21 cellular contexts compared by ENCODE assay signal in genomic region chr7:21938463-21938862, GRCh38. TPM values are rescaled to one million over a fixed set of nuclear protein-coding genes. Genes with fewer than 3 reads are reported as not detected.
A peak's percentile ranks its signal among the peaks of the same experiment; 100 is the strongest.
DNase-seq lines count a peak whose midpoint lies in the region; ATAC-seq and TF ChIP-seq lines count a peak whose summit lies in the region.
"Had no signal": no experiment of that assay in that cellular context is flagged by ENCODE, and none has a peak within 500 bp of the region (broad histone marks: within the 10 kb centered on the region; RNA-seq: fewer than 3 reads in every experiment).

No MANE protein-coding gene starts in this region.

- no peak for DNase-seq in heart left ventricle
- DNase-seq in left cardiac atrium: no peak
- DNase-seq in stimulated activated naive B cell treated with anti-CD40 and anti-IgM and Interleukin-4, amounts not matched to agents 10 μg/mL and 1 μg/mL and 100 μg/mL, for 72 hours: no peak
- DNase-seq in stimulated activated CD4-positive, alpha-beta T cell treated with anti-CD3 and anti-CD28 coated beads, Interleukin-2, amount 100 ng/mL, for 48 hours: no peak
- no peak for DNase-seq in stimulated activated naive CD4-positive, alpha-beta T cell treated with Interleukin-2 at 50 U/mL for 16 hours (lab: John Stamatoyannopoulos, UW)
- DNase-seq: activated CD4-positive, alpha-beta T cell treated with anti-CD3 and anti-CD28 coated beads, Interleukin-2, amount 50 U/mL, for 4 hours; activated effector memory CD4-positive, alpha-beta T cell treated with Interleukin-2 at 50 U/mL for 16 hours; Caco-2; cerebellar nuclear complex; EL; gastrocnemius medialis; HFFc6; NCI-H345; NK-92 treated with Interleukin-12 subunit alpha and Interleukin-12 subunit beta, amount 100 ng/mL, for 24 hours; stimulated activated CD8-positive, alpha-beta memory T cell treated with anti-CD3 and anti-CD28 coated beads, Interleukin-4, amount 100 ng/mL, for 48 hours; tibial artery had no signal

- no peak overlapping the region for H3K4me3 ChIP-seq in heart left ventricle
- no peak overlapping the region for H3K4me3 ChIP-seq in KMS-11 (IDR thresholded peaks at IDR 0.05; ENCODE audit: insufficient read depth, low read depth, low read length)
- H3K4me3 ChIP-seq: ascending aorta, gastrocnemius medialis, neural progenitor cell, tibial artery had no signal

- H3K36me3 ChIP-seq in heart left ventricle (no peaks in the 10 kb centered on the region), KMS-11 (ENCODE audit: insufficient read depth) (peaks cover 4% of the 10 kb centered on the region; the same call in 1 of the 2 replicates)
- H3K36me3 ChIP-seq: ascending aorta, gastrocnemius medialis, neural progenitor cell, tibial artery had no signal

- H3K36me3 Mint-ChIP-seq in activated naive CD8-positive, alpha-beta T cell: peaks cover 15% of the 10 kb centered on the region
- peaks cover 18 to 36% of the 10 kb centered on the region in 2 donors for H3K36me3 Mint-ChIP-seq in stimulated activated naive B cell treated with anti-CD40 and anti-IgM and Interleukin-4, amounts not matched to agents 10 μg/mL and 1 μg/mL and 100 μg/mL, for 72 hours

- no peaks in the 10 kb centered on the region for H3K27me3 Mint-ChIP-seq in activated naive CD8-positive, alpha-beta T cell
- no peaks in the 10 kb centered on the region for H3K27me3 Mint-ChIP-seq in stimulated activated naive B cell treated with anti-CD40 and anti-IgM and Interleukin-4, amounts not matched to agents 10 μg/mL and 1 μg/mL and 100 μg/mL, for 72 hours

- intact Hi-C loops in heart left ventricle (cut with DNase I): no loop called here
- intact Hi-C loops in left cardiac atrium (cut with DNase I): no loop called here

- peak overlapping the region; percentile 74 for H3K4me3 Mint-ChIP-seq in activated naive CD8-positive, alpha-beta T cell
- peak overlapping the region; percentile 27 to 29 for H3K4me3 Mint-ChIP-seq in stimulated activated naive B cell treated with anti-CD40 and anti-IgM and Interleukin-4, amounts not matched to agents 10 μg/mL and 1 μg/mL and 100 μg/mL, for 72 hours
- H3K4me3 Mint-ChIP-seq: HFFc6, neural progenitor cell had no signal

- H3K27ac ChIP-seq in heart left ventricle (peak overlapping the region in 8 of 12 donors; percentile 27 to 58 (median 54)), KMS-11 (no peak overlapping the region; the same call in 1 of the 2 replicates)
- H3K27ac ChIP-seq: ascending aorta, gastrocnemius medialis, neural progenitor cell, RWPE1, tibial artery had no signal

- peak overlapping the region; percentile 33 for H3K4me2 ChIP-seq in KMS-11
- H3K4me2 ChIP-seq: neural progenitor cell had no signal

- H3K9me3 ChIP-seq in heart left ventricle: peaks cover 0 to 10% (median 0%) of the 10 kb centered on the region in 12 donors
- H3K9me3 ChIP-seq: ascending aorta, Caco-2, gastrocnemius medialis, tibial artery had no signal

- no peak for ATAC-seq in heart left ventricle
- no peak for ATAC-seq in left cardiac atrium
- no peak for ATAC-seq in stimulated activated naive B cell treated with anti-CD40 and anti-IgM and Interleukin-4, amounts not matched to agents 10 μg/mL and 1 μg/mL and 100 μg/mL, for 72 hours (replicated peaks)
- ATAC-seq: gastrocnemius medialis had no signal

- no peak for TF ChIP-seq POLR2A in heart left ventricle (IDR thresholded peaks at IDR 0.05)

- H3K9me3 Mint-ChIP-seq in activated naive CD8-positive, alpha-beta T cell (ENCODE audit: low read depth): no peaks in the 10 kb centered on the region
- peaks cover 0 to 8% of the 10 kb centered on the region in 2 donors for H3K9me3 Mint-ChIP-seq in stimulated activated naive B cell treated with anti-CD40 and anti-IgM and Interleukin-4, amounts not matched to agents 10 μg/mL and 1 μg/mL and 100 μg/mL, for 72 hours
- H3K9me3 Mint-ChIP-seq: HFFc6 had no signal

- peaks cover 78% of the 10 kb centered on the region for H3K4me1 Mint-ChIP-seq in activated naive CD8-positive, alpha-beta T cell (ENCODE audit: low read depth)
- H3K4me1 Mint-ChIP-seq in stimulated activated naive B cell treated with anti-CD40 and anti-IgM and Interleukin-4, amounts not matched to agents 10 μg/mL and 1 μg/mL and 100 μg/mL, for 72 hours: peaks cover 52 to 94% of the 10 kb centered on the region in 2 donors

- no peak for TF ChIP-seq CTCF in heart left ventricle (IDR thresholded peaks at IDR 0.05)
- no peak for TF ChIP-seq CTCF in KMS-11 (conservative IDR thresholded peaks at IDR 0.05; ENCODE audit: low read depth, low read length)

- H3K27ac Mint-ChIP-seq in activated naive CD8-positive, alpha-beta T cell: peak overlapping the region; percentile 93
- peak overlapping the region; percentile 92 for H3K27ac Mint-ChIP-seq in stimulated activated naive B cell treated with anti-CD40 and anti-IgM and Interleukin-4, amounts not matched to agents 10 μg/mL and 1 μg/mL and 100 μg/mL, for 72 hours
- H3K27ac Mint-ChIP-seq: HFFc6, neural progenitor cell had no signal

- H3K79me2 ChIP-seq in KMS-11 (ENCODE audit: insufficient read depth, low read depth): peaks cover 76% of the 10 kb centered on the region; the same call in 1 of the 2 replicates

- H3K4me1 ChIP-seq in heart left ventricle (peaks cover 0 to 41% (median 15%) of the 10 kb centered on the region in 12 donors), KMS-11 (ENCODE audit: low read depth, poor library complexity, severe bottlenecking) (peaks cover 28% of the 10 kb centered on the region)
- H3K4me1 ChIP-seq: ascending aorta, tibial artery had no signal

- H2AFZ ChIP-seq in KMS-11 (ENCODE audit: low read depth): no peak overlapping the region
- H2AFZ ChIP-seq: neural progenitor cell had no signal

- H3K9ac ChIP-seq in KMS-11: no peak overlapping the region
- H3K9ac ChIP-seq: neural progenitor cell had no signal

- H4K20me1 ChIP-seq in KMS-11 (ENCODE audit: insufficient read depth): 0 out of 2 replicates have a peak, but pooled peaks cover 2% of the 10 kb centered on the region

- 79 to 90% (median 85%) methylated on average over 2 of the region's 2 CpGs for WGBS in heart left ventricle, 4 donors

- no peaks in the 10 kb centered on the region for H3K27me3 ChIP-seq in heart left ventricle
- H3K27me3 ChIP-seq in KMS-11 (ENCODE audit: insufficient read depth, low read depth): no peaks in the 10 kb centered on the region
- H3K27me3 ChIP-seq: ascending aorta, gastrocnemius medialis, neural progenitor cell had no signal

RNA-seq across cellular contexts. Expression of gene CDCA7L, which starts 7.2 kb away (rescaled TPM):
- total RNA-seq in heart left ventricle: 10 to 100 TPM; 20.2 to 53.4 (median 45.5) TPM
- polyA plus RNA-seq in heart left ventricle: 10 to 100 TPM; 15.6 to 18.1 TPM
- total RNA-seq in left cardiac atrium: 10 to 100 TPM; 23.9 to 55.7 TPM
